8 cellular contexts compared by ENCODE assay signal in the genomic region with DNA sequence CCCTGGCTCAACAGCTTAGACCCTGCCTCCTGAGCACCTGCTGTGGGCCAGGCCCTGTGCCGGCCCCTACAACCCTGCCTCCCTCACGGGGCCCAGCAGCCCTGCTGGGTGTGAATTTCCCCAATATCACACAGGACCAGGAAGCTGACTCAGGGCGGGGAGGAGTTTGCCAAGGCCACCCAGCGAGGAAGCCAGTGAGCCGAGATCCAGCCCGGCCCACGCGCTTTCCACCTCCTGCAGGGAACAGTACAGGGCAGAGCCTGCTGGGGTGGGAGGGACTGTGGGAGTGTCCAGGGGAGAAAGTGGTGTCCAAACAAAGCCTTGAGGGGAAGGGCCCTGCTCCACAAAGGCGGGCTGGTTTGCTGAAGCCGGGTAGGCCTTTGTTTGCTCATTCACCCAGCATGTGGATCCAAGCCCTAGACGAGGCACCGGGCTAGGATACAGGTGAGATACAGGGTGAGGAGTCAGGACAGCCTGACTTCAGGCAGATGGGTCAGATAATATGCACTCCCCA. TPM values are rescaled to one million over a fixed set of nuclear protein-coding genes. Genes with fewer than 3 reads are reported as not detected.
DNase-seq lines count a peak whose midpoint lies in the region; ATAC-seq and TF ChIP-seq lines count a peak whose summit lies in the region.

No MANE protein-coding gene starts in this region.

- no peaks in the 10 kb centered on the region for H3K9me3 Mint-ChIP-seq in activated CD4-positive, alpha-beta T cell treated with anti-CD3 and anti-CD28 coated beads, Interleukin-2, amount 10 ng/mL, durations not matched to agents 24 days and 14 days
- H3K9me3 Mint-ChIP-seq in neural crest cell, result no peaks in the 10 kb centered on the region

- no peak for TF ChIP-seq CTCF in neural crest cell (conservative IDR thresholded peaks at IDR 0.05)

- H3K4me3 Mint-ChIP-seq in activated CD4-positive, alpha-beta T cell treated with anti-CD3 and anti-CD28 coated beads, Interleukin-2, amount 10 ng/mL, durations not matched to agents 24 days and 14 days, result no peak overlapping the region
- H3K4me3 Mint-ChIP-seq in neural crest cell, result no peak overlapping the region

- no peak for DNase-seq in activated CD4-positive, alpha-beta T cell treated with anti-CD3 and anti-CD28 coated beads, Interleukin-2, amount 10 ng/mL, durations not matched to agents 24 days and 14 days
- DNase-seq in activated CD4-positive, alpha-beta T cell treated with anti-CD3 and anti-CD28 coated beads for 1 hour, result no peak
- peak; percentile 68 for DNase-seq in fibroblast of peridontal ligament (ENCODE audit: extremely low read depth)
- DNase-seq in neural crest cell (ENCODE audit: low read depth, low spot score), result peak; percentile 34
- no peak for DNase-seq in NCI-H1092 (lab: John Stamatoyannopoulos, UW)
- DNase-seq in NK-92 (lab: John Stamatoyannopoulos, UW; ENCODE audit: unreplicated experiment), result no peak

- intact Hi-C loops in activated CD4-positive, alpha-beta T cell treated with anti-CD3 and anti-CD28 coated beads, Interleukin-2, amount 10 ng/mL, durations not matched to agents 24 days and 14 days (cut with micrococcal nuclease), result no loop called here

- peaks cover under 1% of the 10 kb centered on the region for H3K27me3 Mint-ChIP-seq in activated CD4-positive, alpha-beta T cell treated with anti-CD3 and anti-CD28 coated beads, Interleukin-2, amount 10 ng/mL, durations not matched to agents 24 days and 14 days
- H3K27me3 Mint-ChIP-seq in neural crest cell (ENCODE audit: low read depth), result no peaks in the 10 kb centered on the region

- H3K27ac Mint-ChIP-seq in activated CD4-positive, alpha-beta T cell treated with anti-CD3 and anti-CD28 coated beads, Interleukin-2, amount 10 ng/mL, durations not matched to agents 24 days and 14 days, result peak overlapping the region; percentile 81
- H3K27ac Mint-ChIP-seq in neural crest cell (ENCODE audit: unreplicated experiment), result peak overlapping the region; percentile 90

- peaks cover 2% of the 10 kb centered on the region for H3K4me1 Mint-ChIP-seq in activated CD4-positive, alpha-beta T cell treated with anti-CD3 and anti-CD28 coated beads, Interleukin-2, amount 10 ng/mL, durations not matched to agents 24 days and 14 days
- peaks cover 22% of the 10 kb centered on the region for H3K4me1 Mint-ChIP-seq in neural crest cell

- peak; percentile 91 for ATAC-seq in SK-N-SH treated with all-trans-retinoic acid at 6 μM for 48 hours
- no peak for ATAC-seq in HG03439 (IDR thresholded peaks at IDR 0.05; ENCODE audit: unreplicated experiment)

- no peaks in the 10 kb centered on the region for H3K36me3 Mint-ChIP-seq in activated CD4-positive, alpha-beta T cell treated with anti-CD3 and anti-CD28 coated beads, Interleukin-2, amount 10 ng/mL, durations not matched to agents 24 days and 14 days (ENCODE audit: low read depth)
- no peaks in the 10 kb centered on the region for H3K36me3 Mint-ChIP-seq in neural crest cell (ENCODE audit: low read depth)

TF ChIP-seq in SK-N-SH treated with all-trans-retinoic acid at 6 μM for 48 hours, 23 proteins besides CTCF, POLR2A, EP300 and RAD21:
- no peak for TF ChIP-seq ZNF8 (CRISPR knock-in tag; IDR thresholded peaks at IDR 0.05)
- TF ChIP-seq ZFP30 (CRISPR knock-in tag; IDR thresholded peaks at IDR 0.05), result no peak

RNA-seq across cellular contexts. Expression of gene RPL3, which starts 26.8 kb away (rescaled TPM):
- 2,129 and 2,132 TPM in 2 replicates for total RNA-seq in activated CD4-positive, alpha-beta T cell treated with anti-CD3 and anti-CD28 coated beads, Interleukin-2, amount 10 ng/mL, durations not matched to agents 24 days and 14 days
- total RNA-seq in neural crest cell, result 2,294 and 2,333 TPM in 2 replicates

RNA-seq across cellular contexts. Expression of gene PDGFB, which starts 47.8 kb away (rescaled TPM):
- total RNA-seq in activated CD4-positive, alpha-beta T cell treated with anti-CD3 and anti-CD28 coated beads, Interleukin-2, amount 10 ng/mL, durations not matched to agents 24 days and 14 days, result 2.2 and 2.3 TPM in 2 replicates
- total RNA-seq in neural crest cell, result 0.16 and 0.80 TPM in 2 replicates

RNA-seq across cellular contexts. Expression of gene SYNGR1, which starts 57.2 kb away (rescaled TPM):
- total RNA-seq in activated CD4-positive, alpha-beta T cell treated with anti-CD3 and anti-CD28 coated beads, Interleukin-2, amount 10 ng/mL, durations not matched to agents 24 days and 14 days, result not detected in 2 replicates
- total RNA-seq in neural crest cell, result 30.0 and 30.4 TPM in 2 replicates

Comparison
In these comparisons a context has a peak if more than half of its experiments do, and no peak if none do; other contexts are left out.
1. DNase-seq: peak in fibroblast of peridontal ligament (single experiment) and neural crest cell (single experiment); none in activated CD4-positive, alpha-beta T cell treated with anti-CD3 and anti-CD28 coated beads, Interleukin-2, amount 10 ng/mL, durations not matched to agents 24 days and 14 days (single experiment), activated CD4-positive, alpha-beta T cell treated with anti-CD3 and anti-CD28 coated beads for 1 hour (single experiment), NCI-H1092 (single experiment) and NK-92 (single experiment).
2. RNA of gene SYNGR1, which starts 57.2 kb away (total RNA-seq): 30.0 to 30.4 TPM in neural crest cell; not detected in activated CD4-positive, alpha-beta T cell treated with anti-CD3 and anti-CD28 coated beads, Interleukin-2, amount 10 ng/mL, durations not matched to agents 24 days and 14 days; every median in the first group is over 10 times any median in the second.